Comparison of ENCODE assay signal across 11 cellular contexts in the genomic region with DNA sequence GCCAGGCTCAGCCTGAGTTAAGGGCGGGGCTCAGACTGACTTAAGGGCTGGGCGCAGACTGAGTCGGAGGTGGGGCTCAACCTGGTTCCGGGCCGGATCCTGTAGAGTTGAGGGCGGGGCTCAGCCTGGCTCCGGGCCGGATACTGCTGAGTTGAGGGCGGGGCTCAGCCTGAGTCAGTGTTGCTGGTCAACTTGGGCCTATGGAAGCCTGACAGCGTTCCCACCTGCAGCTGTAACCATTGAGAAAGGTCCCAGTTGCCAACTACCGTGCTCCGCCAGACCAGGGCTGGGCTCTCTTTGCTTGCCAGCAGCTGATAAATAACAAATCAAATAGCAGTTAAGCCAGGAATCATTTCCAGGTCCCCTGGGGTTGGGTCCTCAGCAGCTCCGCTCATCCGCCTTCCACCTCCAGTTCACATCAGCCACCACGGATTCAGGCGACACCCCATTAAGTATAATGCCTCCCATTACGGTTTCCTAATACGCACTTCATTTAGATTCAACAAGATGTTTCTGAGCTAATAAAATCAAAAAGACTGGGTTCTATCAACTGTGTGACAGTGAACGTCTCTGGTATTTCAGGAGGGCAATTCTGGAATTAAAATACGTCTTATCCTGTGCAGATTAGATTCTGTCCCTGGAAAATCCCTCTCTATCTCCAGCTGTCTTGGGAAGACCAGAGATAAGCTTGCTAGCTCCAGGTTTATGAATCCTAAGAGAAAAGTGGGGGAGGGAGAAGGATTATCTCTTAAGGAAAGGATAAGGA. TPM values are rescaled to one million over a fixed set of nuclear protein-coding genes. Genes with fewer than 3 reads are reported as not detected.
A peak's percentile ranks its signal among the peaks of the same experiment; 100 is the strongest.
DNase-seq lines count a peak whose midpoint lies in the region; ATAC-seq, FAIRE-seq and TF ChIP-seq lines count a peak whose summit lies in the region.
"Had no signal": no experiment of that assay in that cellular context is flagged by ENCODE, and none has a peak within 500 bp of the region (broad histone marks: within the 10 kb centered on the region; RNA-seq: fewer than 3 reads in every experiment).

No MANE protein-coding gene starts in this region.

- peak; percentile 42 for ATAC-seq in activated CD8-positive, alpha-beta T cell treated with anti-CD3 and anti-CD28 coated beads for 36 hours
- ATAC-seq in upper lobe of right lung (peak; percentile 68), T-helper 17 cell (no peak)

- H3K27me3 ChIP-seq in breast epithelium = no peaks in the 10 kb centered on the region
- peaks cover 6% of the 10 kb centered on the region for H3K27me3 ChIP-seq in upper lobe of right lung

- TF ChIP-seq POLR2A in breast epithelium (IDR thresholded peaks at IDR 0.05) (no peak), GM12891 (IDR thresholded peaks at IDR 0.05; ENCODE audit: low read depth, low read length) (no peak)

- H3K9me3 Mint-ChIP-seq in MCF 10A (ENCODE audit: unreplicated experiment) = no peaks in the 10 kb centered on the region
- no peaks in the 10 kb centered on the region for H3K9me3 Mint-ChIP-seq in activated CD8-positive, alpha-beta T cell treated with anti-CD3 and anti-CD28 coated beads for 36 hours
- H3K9me3 Mint-ChIP-seq: activated naive CD4-positive, alpha-beta T cell treated with anti-CD3 and anti-CD28 coated beads, Interleukin-2, amount 50 U/mL, for 24 hours had no signal

- H3K27ac ChIP-seq in breast epithelium = no peak overlapping the region
- H3K27ac ChIP-seq in upper lobe of right lung = no peak overlapping the region

- BruUV-seq in MCF 10A (replicated peaks; lab: Mats Ljungman, UMichigan) = no TSS peak

- H3K4me3 Mint-ChIP-seq in MCF 10A (ENCODE audit: unreplicated experiment) (no peak overlapping the region), T-helper 17 cell (no peak overlapping the region)
- H3K4me3 Mint-ChIP-seq in activated CD8-positive, alpha-beta T cell treated with anti-CD3 and anti-CD28 coated beads for 36 hours = no peak overlapping the region
- H3K4me3 Mint-ChIP-seq: activated naive CD4-positive, alpha-beta T cell treated with anti-CD3 and anti-CD28 coated beads, Interleukin-2, amount 50 U/mL, for 24 hours had no signal

- H3K4me1 ChIP-seq in breast epithelium (no peaks in the 10 kb centered on the region), upper lobe of right lung (no peaks in the 10 kb centered on the region)

- FAIRE-seq in GM12891 (lab: Jason Lieb, UNC) = no peak

- no peaks in the 10 kb centered on the region for H3K9me3 ChIP-seq in breast epithelium
- no peaks in the 10 kb centered on the region for H3K9me3 ChIP-seq in upper lobe of right lung
- no peaks in the 10 kb centered on the region for H3K9me3 ChIP-seq in T-helper 17 cell (ENCODE audit: control insufficient read depth, low read length, poor library complexity, severe bottlenecking)

- H3K36me3 Mint-ChIP-seq in MCF 10A (ENCODE audit: insufficient read depth, unreplicated experiment) (no peaks in the 10 kb centered on the region), T-helper 17 cell (ENCODE audit: low read depth) (no peaks in the 10 kb centered on the region)
- H3K36me3 Mint-ChIP-seq in activated CD8-positive, alpha-beta T cell treated with anti-CD3 and anti-CD28 coated beads for 36 hours (ENCODE audit: low read depth) = no peaks in the 10 kb centered on the region
- H3K36me3 Mint-ChIP-seq: activated naive CD4-positive, alpha-beta T cell treated with anti-CD3 and anti-CD28 coated beads, Interleukin-2, amount 50 U/mL, for 24 hours had no signal

- H3K27ac Mint-ChIP-seq in MCF 10A (ENCODE audit: low read depth, unreplicated experiment) = peak overlapping the region; percentile 31
- H3K27ac Mint-ChIP-seq in activated CD8-positive, alpha-beta T cell treated with anti-CD3 and anti-CD28 coated beads for 36 hours = no peak overlapping the region
- H3K27ac Mint-ChIP-seq in T-helper 17 cell = no peak overlapping the region
- H3K27ac Mint-ChIP-seq: activated naive CD4-positive, alpha-beta T cell treated with anti-CD3 and anti-CD28 coated beads, Interleukin-2, amount 50 U/mL, for 24 hours had no signal

- H3K4me3 ChIP-seq in breast epithelium (no peak overlapping the region), upper lobe of right lung (no peak overlapping the region)

- POLR2A ChIA-PET in MCF 10A (lab: Yijun Ruan, JAX) = no interaction called here
- POLR2A ChIA-PET in activated CD8-positive, alpha-beta T cell treated with anti-CD3 and anti-CD28 coated beads for 36 hours (lab: Charles Lee) = no interaction called here

- H3K4me1 Mint-ChIP-seq in MCF 10A (ENCODE audit: insufficient read depth, unreplicated experiment) (peaks cover 5% of the 10 kb centered on the region), T-helper 17 cell (no peaks in the 10 kb centered on the region)
- H3K4me1 Mint-ChIP-seq in activated CD8-positive, alpha-beta T cell treated with anti-CD3 and anti-CD28 coated beads for 36 hours (ENCODE audit: low read depth) = no peaks in the 10 kb centered on the region
- H3K4me1 Mint-ChIP-seq: activated naive CD4-positive, alpha-beta T cell treated with anti-CD3 and anti-CD28 coated beads, Interleukin-2, amount 50 U/mL, for 24 hours had no signal

- H3K27me3 Mint-ChIP-seq in MCF 10A (ENCODE audit: insufficient read depth, unreplicated experiment) = peaks cover 6% of the 10 kb centered on the region
- H3K27me3 Mint-ChIP-seq in activated CD8-positive, alpha-beta T cell treated with anti-CD3 and anti-CD28 coated beads for 36 hours = no peaks in the 10 kb centered on the region
- H3K27me3 Mint-ChIP-seq in T-helper 17 cell = peaks cover 28% of the 10 kb centered on the region

- no peak for TF ChIP-seq CTCF in MCF 10A (IDR thresholded peaks at IDR 0.05; ENCODE audit: unreplicated experiment)
- no peak for TF ChIP-seq CTCF in breast epithelium (IDR thresholded peaks at IDR 0.05)
- no peak for TF ChIP-seq CTCF in activated CD8-positive, alpha-beta T cell treated with anti-CD3 and anti-CD28 coated beads for 36 hours (IDR thresholded peaks at IDR 0.05)
- TF ChIP-seq CTCF in upper lobe of right lung (IDR thresholded peaks at IDR 0.05) = no peak

- H3K36me3 ChIP-seq in breast epithelium = no peaks in the 10 kb centered on the region
- no peaks in the 10 kb centered on the region for H3K36me3 ChIP-seq in upper lobe of right lung

- peak; percentile 78 for DNase-seq in MCF 10A (ENCODE audit: unreplicated experiment)
- no peak for DNase-seq in breast epithelium (ENCODE audit: low spot score in 2 of 2)
- no peak for DNase-seq in activated CD8-positive, alpha-beta T cell treated with anti-CD3 and anti-CD28 coated beads for 36 hours
- peak; percentile 89 for DNase-seq in iPS-NIHi11 (ENCODE audit: low spot score)
- no peak for DNase-seq in upper lobe of right lung
- DNase-seq in GM12891 (ENCODE audit: insufficient read length, low spot score) = no peak
- DNase-seq in SHP77 treated with DMSO at 0.1 percent for 48 hours (lab: John Stamatoyannopoulos, UW) = no peak
- DNase-seq in T-helper 17 cell = no peak
- DNase-seq: C1 segment of cervical spinal cord had no signal

- intact Hi-C loops in MCF 10A (cut with micrococcal nuclease) = no loop called here
- intact Hi-C loops in breast epithelium (cut with DNase I; ENCODE audit: low total_unique reads) = no loop called here
- intact Hi-C loops in activated CD8-positive, alpha-beta T cell treated with anti-CD3 and anti-CD28 coated beads for 36 hours (cut with micrococcal nuclease) = no loop called here
- intact Hi-C loops in upper lobe of right lung (cut with DNase I) = no loop called here

- CTCF ChIA-PET in MCF 10A (lab: Yijun Ruan, JAX) = interaction anchor here (0.6 to 1.8 kb wide), 4 partner anchors 15 to 861 kb away, joined by 3 to 6 read pairs (median 4); no protein-coding TSS in a partner anchor
- CTCF ChIA-PET in activated CD8-positive, alpha-beta T cell treated with anti-CD3 and anti-CD28 coated beads for 36 hours (lab: Charles Lee) = interaction anchor here (1.1 to 1.3 kb wide), 3 partner anchors 14 to 21 kb away, joined by 3 to 4 read pairs (median 3); no protein-coding TSS in a partner anchor

TF ChIP-seq in GM12891, 5 proteins besides CTCF, POLR2A, EP300 and RAD21:
- no peak for TF ChIP-seq SPI1 (IDR thresholded peaks at IDR 0.05; ENCODE audit: low read depth, low read length)
- TF ChIP-seq POU2F2 (IDR thresholded peaks at IDR 0.05; ENCODE audit: low read depth, low read length) = no peak
- no peak for TF ChIP-seq PAX5 (IDR thresholded peaks at IDR 0.05; ENCODE audit: insufficient read depth, low read length, severe bottlenecking)
- TF ChIP-seq POLR2AphosphoS5 (IDR thresholded peaks at IDR 0.05; ENCODE audit: low read depth, low read length) = no peak
- TF ChIP-seq TAF1 (IDR thresholded peaks at IDR 0.05; ENCODE audit: low read depth, low read length) = no peak
TF ChIP-seq in GM12891: peak in this region for 0.

RNA-seq across cellular contexts. Expression of a gene that starts 7.3 kb away (rescaled TPM):
- total RNA-seq in MCF 10A (2022) (not detected in 2 replicates), breast epithelium (under 1 TPM; 0.16 to 0.88 (median 0.33) TPM), upper lobe of right lung (0.52 TPM), T-helper 17 cell (under 1 TPM in 1 of 2 donors, not detected in 1; 0.10 TPM)
- total RNA-seq in activated CD8-positive, alpha-beta T cell treated with anti-CD3 and anti-CD28 coated beads for 36 hours = not detected
- polyA plus RNA-seq in GM12891 (2012; ENCODE audit: low read depth, missing spikeins) = not detected
- total RNA-seq: pulmonary artery endothelial cell had no signal

Comparison
In these comparisons a context has a peak if more than half of its experiments do, and no peak if none do; other contexts are left out.
1. DNase-seq: peak in MCF 10A (single experiment) and iPS-NIHi11 (single experiment); none in breast epithelium (0 of 2), activated CD8-positive, alpha-beta T cell treated with anti-CD3 and anti-CD28 coated beads for 36 hours (single experiment), upper lobe of right lung (single experiment), GM12891 (single experiment), SHP77 treated with DMSO at 0.1 percent for 48 hours (single experiment) and T-helper 17 cell (0 of 3).